ENCODE assay signal across 1 cellular context in genomic region chrX:357693-358471, GRCh38.
TF ChIP-seq lines count a peak whose summit lies in the region.

No MANE protein-coding gene starts in this region.

TF ChIP-seq in HepG2, 621 proteins besides CTCF, POLR2A, EP300 and RAD21 (continued from another document):
- TF ChIP-seq, protein P1, sequence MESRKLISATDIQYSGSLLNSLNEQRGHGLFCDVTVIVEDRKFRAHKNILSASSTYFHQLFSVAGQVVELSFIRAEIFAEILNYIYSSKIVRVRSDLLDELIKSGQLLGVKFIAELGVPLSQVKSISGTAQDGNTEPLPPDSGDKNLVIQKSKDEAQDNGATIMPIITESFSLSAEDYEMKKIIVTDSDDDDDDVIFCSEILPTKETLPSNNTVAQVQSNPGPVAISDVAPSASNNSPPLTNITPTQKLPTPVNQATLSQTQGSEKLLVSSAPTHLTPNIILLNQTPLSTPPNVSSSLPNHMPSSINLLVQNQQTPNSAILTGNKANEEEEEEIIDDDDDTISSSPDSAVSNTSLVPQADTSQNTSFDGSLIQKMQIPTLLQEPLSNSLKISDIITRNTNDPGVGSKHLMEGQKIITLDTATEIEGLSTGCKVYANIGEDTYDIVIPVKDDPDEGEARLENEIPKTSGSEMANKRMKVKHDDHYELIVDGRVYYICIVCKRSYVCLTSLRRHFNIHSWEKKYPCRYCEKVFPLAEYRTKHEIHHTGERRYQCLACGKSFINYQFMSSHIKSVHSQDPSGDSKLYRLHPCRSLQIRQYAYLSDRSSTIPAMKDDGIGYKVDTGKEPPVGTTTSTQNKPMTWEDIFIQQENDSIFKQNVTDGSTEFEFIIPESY (CRISPR knock-in tag; IDR thresholded peaks at IDR 0.05) = 0 out of 2 replicates have a peak, but pooled peaks have one; percentile 16
- TF ChIP-seq ZNF253 (CRISPR knock-in tag; IDR thresholded peaks at IDR 0.05; ENCODE audit: borderline replicate concordance) (no peak), ZNF766 (CRISPR knock-in tag; IDR thresholded peaks at IDR 0.05; ENCODE audit: borderline replicate concordance) (no peak), TGIF2 (CRISPR knock-in tag; IDR thresholded peaks at IDR 0.05) (no peak), GPBP1L1 (CRISPR knock-in tag; IDR thresholded peaks at IDR 0.05) (no peak), ZNF550 (CRISPR knock-in tag; IDR thresholded peaks at IDR 0.05; ENCODE audit: borderline replicate concordance) (no peak), AGO2 (optimal IDR thresholded peaks at IDR 0.05; ENCODE audit: low read depth, low read length) (peak; percentile 20)
TF ChIP-seq in HepG2: peak in this region for 2.
